ENCODE assay signal across 8 cellular contexts in the genomic region with DNA sequence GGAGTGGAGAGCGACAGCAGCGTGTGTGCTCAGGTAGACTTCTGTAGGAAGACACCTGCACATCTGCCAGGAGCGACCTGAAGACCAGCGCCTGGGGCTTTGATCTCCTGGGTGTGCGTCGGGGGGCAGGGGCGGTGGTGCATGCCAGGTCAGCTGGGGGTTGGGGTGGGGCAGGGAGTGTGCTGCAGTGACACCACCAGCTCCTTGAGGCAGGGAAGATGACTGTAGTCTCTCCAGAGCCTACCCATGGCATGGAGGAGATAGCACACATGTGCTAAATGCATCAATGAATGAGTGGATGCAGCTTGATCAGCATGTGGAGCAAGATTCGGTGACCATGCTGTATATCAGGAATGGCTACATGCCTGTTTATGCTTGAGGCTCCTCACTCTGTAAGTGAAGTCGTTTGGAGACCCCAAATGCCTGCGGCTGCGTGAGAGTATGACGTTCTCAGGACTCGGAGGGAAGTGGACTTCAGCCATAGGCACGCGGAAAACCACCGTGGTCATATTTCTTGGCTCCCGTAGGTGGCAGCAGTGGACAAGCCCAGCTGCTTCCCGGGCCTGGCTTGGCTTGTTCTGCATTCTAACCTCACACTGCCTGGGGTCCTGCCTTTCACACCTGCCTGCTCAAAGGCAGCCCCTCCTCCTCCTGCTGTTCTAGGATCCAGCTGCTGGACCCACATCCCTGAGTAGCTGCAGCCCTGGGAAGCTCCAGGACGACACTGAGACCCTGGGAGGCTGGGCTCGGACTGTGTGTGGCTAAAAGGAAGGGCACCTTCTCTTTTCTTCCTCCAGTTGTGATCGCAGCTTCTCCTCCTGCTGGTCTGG. TPM values are rescaled to one million over a fixed set of nuclear protein-coding genes. Genes with fewer than 3 reads are reported as not detected.
DNase-seq lines count a peak whose midpoint lies in the region; ATAC-seq and TF ChIP-seq lines count a peak whose summit lies in the region.

No MANE protein-coding gene starts in this region.

- H3K9me3 Mint-ChIP-seq in natural killer cell = no peaks in the 10 kb centered on the region

- H3K27ac Mint-ChIP-seq in natural killer cell = no peak overlapping the region

- no peak overlapping the region for H3K4me3 Mint-ChIP-seq in natural killer cell

- peaks cover 4 to 5% of the 10 kb centered on the region in 2 donors for H3K4me1 Mint-ChIP-seq in natural killer cell

- peak; percentile 90 for TF ChIP-seq CTCF in 22Rv1 (IDR thresholded peaks at IDR 0.05)
- TF ChIP-seq CTCF in GM12873 (IDR thresholded peaks at IDR 0.05; ENCODE audit: insufficient read depth, low read depth, low read length, missing control alignments) = peak; percentile 93
- TF ChIP-seq CTCF in fibroblast of mammary gland (conservative IDR thresholded peaks at IDR 0.05; ENCODE audit: control insufficient read depth, insufficient read depth, low read depth, low read length) = peak; percentile 81
- peak; percentile 74 for TF ChIP-seq CTCF in natural killer cell (IDR thresholded peaks at IDR 0.05)

- H3K4me3 ChIP-seq in fibroblast of mammary gland (ENCODE audit: control insufficient read depth, low read depth, low read length) = no peak overlapping the region

- ATAC-seq in HG03460 (IDR thresholded peaks at IDR 0.05; ENCODE audit: unreplicated experiment) (peak; percentile 61), natural killer cell (peak; percentile 66 to 88 (median 75))

- H3K36me3 Mint-ChIP-seq in natural killer cell = no peaks in the 10 kb centered on the region

- intact Hi-C loops in natural killer cell (cut with micrococcal nuclease) = loop anchor here (5.0 kb wide), 1 partner anchor 1665 kb away; no protein-coding TSS in a partner anchor

- DNase-seq in NCI-H774 (lab: John Stamatoyannopoulos, UW) (peak; percentile 59), fibroblast of mammary gland (ENCODE audit: low read depth) (peak; percentile 62), natural killer cell (peak; percentile 36), stromal cell of bone marrow (ENCODE audit: low read depth) (peak; percentile 38)
- peak; percentile 77 for DNase-seq in activated CD8-positive, alpha-beta memory T cell treated with anti-CD3 and anti-CD28 coated beads, Interleukin-2, amount 50 U/mL, for 48 hours

- H3K27me3 Mint-ChIP-seq in natural killer cell (ENCODE audit: low read depth in 2 of 2) = peaks cover 0 to 15% of the 10 kb centered on the region in 2 donors

- no peak overlapping the region for H3K27ac ChIP-seq in 22Rv1

RNA-seq across cellular contexts. Expression of gene KCNK16, which starts 39.4 kb away (rescaled TPM):
- total RNA-seq in natural killer cell = not detected

RNA-seq across cellular contexts. Expression of gene KCNK17, which starts 47.7 kb away (rescaled TPM):
- under 1 TPM in 1 of 3 donors, not detected in 2; 0.24 TPM for total RNA-seq in natural killer cell
